Comparison of ENCODE assay signal across 33 cellular contexts in genomic region chr13:76594435-76594834, GRCh38.
"Had no signal": no experiment of that assay in that cellular context is flagged by ENCODE, and none has a peak within 500 bp of the region (broad histone marks: within the 10 kb centered on the region; RNA-seq: fewer than 3 reads in every experiment).

No MANE protein-coding gene starts in this region.

- H3K36me3 ChIP-seq: MG63 had no signal

- H3K27me3 ChIP-seq: MG63 had no signal

- H3K4me3 ChIP-seq: MG63 had no signal

- DNase-seq: Kasumi-1, MG63, MM.1S, MV-4-11, NCI-H1048, NCI-H1092, NCI-H1092 treated with DMSO at 0.1 percent for 48 hours, NCI-H1105, NCI-H1105 treated with DMSO at 0.1 percent for 48 hours, NCI-H1417, NCI-H1417 treated with DMSO at 0.1 percent for 48 hours, NCI-H1436, NCI-H1436 treated with DMSO at 0.1 percent for 48 hours, NCI-H146, NCI-H1694, NCI-H1694 treated with DMSO at 0.1 percent for 48 hours, NCI-H187, NCI-H187 treated with DMSO at 0.1 percent for 48 hours, NCI-H1930, NCI-H2029, NCI-H2029 treated with DMSO at 0.1 percent for 48 hours, NCI-H2081, NCI-H2081 treated with DMSO at 0.1 percent for 48 hours, NCI-H2107, NCI-H2171, NCI-H2171 treated with DMSO at 0.1 percent for 48 hours, NCI-H2227 treated with DMSO at 0.1 percent for 48 hours, NCI-H226, NCI-H345, NCI-H446, NCI-H446 treated with DMSO at 0.1 percent for 48 hours, NCI-H510A, NCI-H510A treated with DMSO at 0.1 percent for 48 hours had no signal

- H3K9me3 ChIP-seq: MG63 had no signal
